Comparison of ENCODE assay signal across 8 cellular contexts in the genomic region with DNA sequence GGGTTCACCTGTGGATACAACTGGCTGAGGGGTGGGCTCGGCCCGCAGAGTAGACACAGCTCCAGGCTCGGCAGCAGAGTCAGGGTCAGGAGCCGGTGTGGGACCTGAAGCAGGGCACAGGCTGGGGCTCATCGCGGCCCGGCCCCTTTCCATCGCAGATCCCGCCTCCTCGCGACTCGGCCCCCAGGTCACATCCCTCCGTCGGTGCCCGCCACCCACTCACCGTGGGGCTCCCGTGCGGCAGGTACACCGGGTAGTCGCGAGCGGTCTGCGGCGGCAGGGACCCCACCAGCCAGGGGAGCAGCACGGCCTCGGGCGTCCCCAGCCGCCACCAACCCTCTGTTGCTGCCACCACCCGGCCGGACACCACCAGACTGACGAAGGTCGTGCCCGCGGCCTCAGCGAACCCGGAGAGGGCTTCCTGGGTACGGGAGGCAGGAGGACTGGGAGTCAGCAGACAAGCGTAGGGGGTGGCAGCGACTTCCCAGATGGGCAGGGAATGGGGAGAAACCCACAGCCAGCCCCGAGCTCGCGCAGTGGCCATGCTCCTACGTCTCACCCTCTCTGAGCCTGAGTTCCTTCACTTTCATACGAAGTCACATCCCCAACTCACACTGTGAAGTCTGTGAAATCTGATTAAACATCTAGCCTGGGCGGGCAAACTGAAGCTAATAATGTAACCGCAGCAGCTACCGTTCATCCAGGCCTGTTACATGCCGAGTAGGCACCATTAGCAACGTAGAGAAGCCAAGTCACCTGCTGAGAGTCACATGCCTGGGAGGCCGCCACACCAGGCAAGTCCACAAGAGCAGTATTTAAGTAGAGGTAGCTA. TPM values are rescaled to one million over a fixed set of nuclear protein-coding genes. Genes with fewer than 3 reads are reported as not detected.
DNase-seq lines count a peak whose midpoint lies in the region; ATAC-seq and TF ChIP-seq lines count a peak whose summit lies in the region.

No MANE protein-coding gene starts in this region.

- BruUV-seq in Calu3 (replicated peaks; lab: Mats Ljungman, UMichigan): no TSS peak

- intact Hi-C loops in Calu3 (cut with micrococcal nuclease; ENCODE audit: unreplicated experiment): no loop called here
- intact Hi-C loops in activated T-helper 1 cell treated with anti-CD3 and anti-CD28 coated beads, Interleukin-12 subunit alpha, Interleukin-12 subunit beta, Interleukin-2, Interleukin-4 antibody, amounts not matched to agents 30 ng/mL and 10 ng/mL and 1 ng/mL, durations not matched to agents 14 hours and 24 hours and 36 hours (cut with micrococcal nuclease): no loop called here
- intact Hi-C loops in thyroid gland (cut with DNase I): loop anchor here (5.0 kb wide), 1 partner anchor 48 kb away; no protein-coding TSS in a partner anchor

- no peak overlapping the region for H3K4me3 Mint-ChIP-seq in Calu3 (ENCODE audit: low read depth, unreplicated experiment)
- H3K4me3 Mint-ChIP-seq in activated T-helper 1 cell treated with anti-CD3 and anti-CD28 coated beads, Interleukin-12 subunit alpha, Interleukin-12 subunit beta, Interleukin-2, Interleukin-4 antibody, amounts not matched to agents 30 ng/mL and 10 ng/mL and 1 ng/mL, durations not matched to agents 14 hours and 24 hours and 36 hours: peak overlapping the region; percentile 85
- peak overlapping the region; percentile 89 for H3K4me3 Mint-ChIP-seq in natural killer cell treated with Interleukin-12 subunit alpha and Interleukin-12 subunit beta and Interleukin-15 and Interleukin-18, amount 100 ng/mL, for 72 hours

- TF ChIP-seq POLR2A in thyroid gland (IDR thresholded peaks at IDR 0.05): no peak

- peak; percentile 47 to 56 for ATAC-seq in natural killer cell treated with Interleukin-12 subunit alpha and Interleukin-12 subunit beta and Interleukin-15 and Interleukin-18, amount 100 ng/mL, for 72 hours
- ATAC-seq in GM18861 (IDR thresholded peaks at IDR 0.05; ENCODE audit: unreplicated experiment) (no peak), GM18498 (IDR thresholded peaks at IDR 0.05; ENCODE audit: unreplicated experiment) (no peak)

- H3K36me3 ChIP-seq in thyroid gland: peaks cover 0 to 8% of the 10 kb centered on the region in 2 donors

- H3K4me1 ChIP-seq in thyroid gland: peaks cover 17 to 22% of the 10 kb centered on the region in 2 donors

- CTCF ChIA-PET in Calu3 (lab: Charles Lee): no interaction called here

- WGBS in thyroid gland, 2 donors: 14 to 26% methylated on average over 10 to 25 of the region's 50 CpGs

- peak overlapping the region; percentile 20 to 72 (median 71) for H3K27ac ChIP-seq in thyroid gland

- no peaks in the 10 kb centered on the region for H3K9me3 ChIP-seq in thyroid gland

- peak overlapping the region; percentile 75 for H3K27ac Mint-ChIP-seq in Calu3 (ENCODE audit: unreplicated experiment)
- peak overlapping the region; percentile 77 for H3K27ac Mint-ChIP-seq in activated T-helper 1 cell treated with anti-CD3 and anti-CD28 coated beads, Interleukin-12 subunit alpha, Interleukin-12 subunit beta, Interleukin-2, Interleukin-4 antibody, amounts not matched to agents 30 ng/mL and 10 ng/mL and 1 ng/mL, durations not matched to agents 14 hours and 24 hours and 36 hours
- peak overlapping the region; percentile 28 to 53 for H3K27ac Mint-ChIP-seq in natural killer cell treated with Interleukin-12 subunit alpha and Interleukin-12 subunit beta and Interleukin-15 and Interleukin-18, amount 100 ng/mL, for 72 hours

- H3K4me3 ChIP-seq in fibroblast of the aortic adventitia (ENCODE audit: low read depth, low read length) (peak overlapping the region; percentile 69), thyroid gland (replicated peaks in 1 of 3) (peak overlapping the region; percentile 1 to 70 (median 32))

- no peak for DNase-seq in Calu3
- peak; percentile 49 for DNase-seq in NCI-H345 (lab: John Stamatoyannopoulos, UW)
- DNase-seq in activated T-helper 1 cell treated with anti-CD3 and anti-CD28 coated beads, Interleukin-12 subunit alpha, Interleukin-12 subunit beta, Interleukin-2, Interleukin-4 antibody, amounts not matched to agents 30 ng/mL and 10 ng/mL and 1 ng/mL, durations not matched to agents 14 hours and 24 hours and 36 hours (ENCODE audit: low spot score): peak; percentile 38
- DNase-seq in fibroblast of the aortic adventitia (ENCODE audit: low read depth): peak; percentile 15
- peak; percentile 74 for DNase-seq in natural killer cell treated with Interleukin-12 subunit alpha and Interleukin-12 subunit beta and Interleukin-15 and Interleukin-18, amount 100 ng/mL, for 72 hours (ENCODE audit: low spot score)
- DNase-seq in thyroid gland: peak; percentile 56 to 61

- no peaks in the 10 kb centered on the region for H3K27me3 ChIP-seq in thyroid gland

- TF ChIP-seq CTCF in Calu3 (IDR thresholded peaks at IDR 0.05; ENCODE audit: unreplicated experiment) (no peak), fibroblast of the aortic adventitia (IDR thresholded peaks at IDR 0.05; ENCODE audit: insufficient read depth, low read length) (no peak), thyroid gland (IDR thresholded peaks at IDR 0.05) (peak in 3 of 6 experiments; percentile 14 to 26 (median 14))

- H3K9me3 Mint-ChIP-seq in Calu3 (ENCODE audit: low read depth, unreplicated experiment): no peaks in the 10 kb centered on the region
- H3K9me3 Mint-ChIP-seq in activated T-helper 1 cell treated with anti-CD3 and anti-CD28 coated beads, Interleukin-12 subunit alpha, Interleukin-12 subunit beta, Interleukin-2, Interleukin-4 antibody, amounts not matched to agents 30 ng/mL and 10 ng/mL and 1 ng/mL, durations not matched to agents 14 hours and 24 hours and 36 hours: no peaks in the 10 kb centered on the region
- H3K9me3 Mint-ChIP-seq in natural killer cell treated with Interleukin-12 subunit alpha and Interleukin-12 subunit beta and Interleukin-15 and Interleukin-18, amount 100 ng/mL, for 72 hours: no peaks in the 10 kb centered on the region

- no peaks in the 10 kb centered on the region for H3K27me3 Mint-ChIP-seq in Calu3 (ENCODE audit: unreplicated experiment)
- no peaks in the 10 kb centered on the region for H3K27me3 Mint-ChIP-seq in activated T-helper 1 cell treated with anti-CD3 and anti-CD28 coated beads, Interleukin-12 subunit alpha, Interleukin-12 subunit beta, Interleukin-2, Interleukin-4 antibody, amounts not matched to agents 30 ng/mL and 10 ng/mL and 1 ng/mL, durations not matched to agents 14 hours and 24 hours and 36 hours (ENCODE audit: insufficient read depth)
- no peaks in the 10 kb centered on the region for H3K27me3 Mint-ChIP-seq in natural killer cell treated with Interleukin-12 subunit alpha and Interleukin-12 subunit beta and Interleukin-15 and Interleukin-18, amount 100 ng/mL, for 72 hours

- peaks cover 6% of the 10 kb centered on the region for H3K4me1 Mint-ChIP-seq in Calu3 (ENCODE audit: low read depth, unreplicated experiment)
- peaks cover 42% of the 10 kb centered on the region for H3K4me1 Mint-ChIP-seq in activated T-helper 1 cell treated with anti-CD3 and anti-CD28 coated beads, Interleukin-12 subunit alpha, Interleukin-12 subunit beta, Interleukin-2, Interleukin-4 antibody, amounts not matched to agents 30 ng/mL and 10 ng/mL and 1 ng/mL, durations not matched to agents 14 hours and 24 hours and 36 hours (ENCODE audit: low read depth)
- peaks cover 37 to 38% of the 10 kb centered on the region in 2 donors for H3K4me1 Mint-ChIP-seq in natural killer cell treated with Interleukin-12 subunit alpha and Interleukin-12 subunit beta and Interleukin-15 and Interleukin-18, amount 100 ng/mL, for 72 hours (ENCODE audit: low read depth in 2 of 2)

- peaks cover 40% of the 10 kb centered on the region for H3K36me3 Mint-ChIP-seq in Calu3 (ENCODE audit: insufficient read depth, unreplicated experiment)
- peaks cover 10% of the 10 kb centered on the region for H3K36me3 Mint-ChIP-seq in activated T-helper 1 cell treated with anti-CD3 and anti-CD28 coated beads, Interleukin-12 subunit alpha, Interleukin-12 subunit beta, Interleukin-2, Interleukin-4 antibody, amounts not matched to agents 30 ng/mL and 10 ng/mL and 1 ng/mL, durations not matched to agents 14 hours and 24 hours and 36 hours (ENCODE audit: low read depth)
- H3K36me3 Mint-ChIP-seq in natural killer cell treated with Interleukin-12 subunit alpha and Interleukin-12 subunit beta and Interleukin-15 and Interleukin-18, amount 100 ng/mL, for 72 hours: peaks cover 7% of the 10 kb centered on the region

RNA-seq across cellular contexts. Expression of a gene that starts 3.7 kb away (rescaled TPM):
- total RNA-seq in Calu3 (2022) (12.2 and 17.0 TPM in 2 replicates), fibroblast of the aortic adventitia (ENCODE audit: low replicate concordance) (23.5 and 27.5 TPM in 2 replicates), thyroid gland (10 to 100 TPM; 20.1 to 40.1 (median 33.3) TPM)
- total RNA-seq in activated T-helper 1 cell treated with anti-CD3 and anti-CD28 coated beads, Interleukin-12 subunit alpha, Interleukin-12 subunit beta, Interleukin-2, Interleukin-4 antibody, amounts not matched to agents 30 ng/mL and 10 ng/mL and 1 ng/mL, durations not matched to agents 14 hours and 24 hours and 36 hours: 14.0 and 18.8 TPM in 2 replicates
- 10 to 100 TPM; 10.7 to 18.0 TPM for total RNA-seq in natural killer cell treated with Interleukin-12 subunit alpha and Interleukin-12 subunit beta and Interleukin-15 and Interleukin-18, amount 100 ng/mL, for 72 hours

RNA-seq across cellular contexts. Expression of a gene that starts 8.7 kb away (rescaled TPM):
- total RNA-seq in Calu3 (2022) (89.7 and 95.8 TPM in 2 replicates), fibroblast of the aortic adventitia (ENCODE audit: low replicate concordance) (19.4 and 21.7 TPM in 2 replicates), thyroid gland (10 to 100 TPM; 42.6 to 50.2 (median 44.9) TPM)
- 54.2 and 54.5 TPM in 2 replicates for total RNA-seq in activated T-helper 1 cell treated with anti-CD3 and anti-CD28 coated beads, Interleukin-12 subunit alpha, Interleukin-12 subunit beta, Interleukin-2, Interleukin-4 antibody, amounts not matched to agents 30 ng/mL and 10 ng/mL and 1 ng/mL, durations not matched to agents 14 hours and 24 hours and 36 hours
- 10 to 100 TPM; 48.0 to 64.6 TPM for total RNA-seq in natural killer cell treated with Interleukin-12 subunit alpha and Interleukin-12 subunit beta and Interleukin-15 and Interleukin-18, amount 100 ng/mL, for 72 hours

RNA-seq across cellular contexts. Expression of a gene that starts 41.6 kb away (rescaled TPM):
- total RNA-seq in Calu3 (2022) (231 and 256 TPM in 2 replicates), fibroblast of the aortic adventitia (ENCODE audit: low replicate concordance) (46.2 and 51.2 TPM in 2 replicates), thyroid gland (100 to 1,000 TPM in 2 of 4 donors, 10 to 100 TPM in 2; 88.3 to 148 (median 98.9) TPM)
- total RNA-seq in activated T-helper 1 cell treated with anti-CD3 and anti-CD28 coated beads, Interleukin-12 subunit alpha, Interleukin-12 subunit beta, Interleukin-2, Interleukin-4 antibody, amounts not matched to agents 30 ng/mL and 10 ng/mL and 1 ng/mL, durations not matched to agents 14 hours and 24 hours and 36 hours: 107 and 113 TPM in 2 replicates
- 10 to 100 TPM; 64.6 to 78.0 TPM for total RNA-seq in natural killer cell treated with Interleukin-12 subunit alpha and Interleukin-12 subunit beta and Interleukin-15 and Interleukin-18, amount 100 ng/mL, for 72 hours

RNA-seq across cellular contexts. Expression of a gene that starts 42.6 kb away (rescaled TPM):
- total RNA-seq in Calu3 (2022): 80.1 and 89.0 TPM in 2 replicates
- 61.1 and 63.6 TPM in 2 replicates for total RNA-seq in activated T-helper 1 cell treated with anti-CD3 and anti-CD28 coated beads, Interleukin-12 subunit alpha, Interleukin-12 subunit beta, Interleukin-2, Interleukin-4 antibody, amounts not matched to agents 30 ng/mL and 10 ng/mL and 1 ng/mL, durations not matched to agents 14 hours and 24 hours and 36 hours
- total RNA-seq in fibroblast of the aortic adventitia (ENCODE audit: low replicate concordance): 85.6 and 115 TPM in 2 replicates
- 100 to 1,000 TPM; 131 to 142 TPM for total RNA-seq in natural killer cell treated with Interleukin-12 subunit alpha and Interleukin-12 subunit beta and Interleukin-15 and Interleukin-18, amount 100 ng/mL, for 72 hours
- 10 to 100 TPM; 48.4 to 77.6 (median 66.9) TPM for total RNA-seq in thyroid gland

RNA-seq across cellular contexts. Expression of a gene that starts 46.3 kb away (rescaled TPM):
- total RNA-seq in Calu3 (2022) (not detected in 2 replicates), fibroblast of the aortic adventitia (ENCODE audit: low replicate concordance) (0.57 and 1.4 TPM in 2 replicates), thyroid gland (under 1 TPM in 2 of 4 donors, not detected in 2; 0.22 to 0.81 TPM)
- total RNA-seq in activated T-helper 1 cell treated with anti-CD3 and anti-CD28 coated beads, Interleukin-12 subunit alpha, Interleukin-12 subunit beta, Interleukin-2, Interleukin-4 antibody, amounts not matched to agents 30 ng/mL and 10 ng/mL and 1 ng/mL, durations not matched to agents 14 hours and 24 hours and 36 hours: 1.3 and 2.0 TPM in 2 replicates
- under 1 TPM; 0.38 to 0.53 TPM for total RNA-seq in natural killer cell treated with Interleukin-12 subunit alpha and Interleukin-12 subunit beta and Interleukin-15 and Interleukin-18, amount 100 ng/mL, for 72 hours

Comparison
In these comparisons a context has a peak if more than half of its experiments do, and no peak if none do; other contexts are left out.
1. ATAC-seq: peak in natural killer cell treated with Interleukin-12 subunit alpha and Interleukin-12 subunit beta and Interleukin-15 and Interleukin-18, amount 100 ng/mL, for 72 hours (2 of 2); none in GM18861 (single experiment) and GM18498 (single experiment).
2. Peak in every context shown above with its lines, with median percentiles within 50 percentile points of each other: H3K27ac Mint-ChIP-seq.